In the genomic region with DNA sequence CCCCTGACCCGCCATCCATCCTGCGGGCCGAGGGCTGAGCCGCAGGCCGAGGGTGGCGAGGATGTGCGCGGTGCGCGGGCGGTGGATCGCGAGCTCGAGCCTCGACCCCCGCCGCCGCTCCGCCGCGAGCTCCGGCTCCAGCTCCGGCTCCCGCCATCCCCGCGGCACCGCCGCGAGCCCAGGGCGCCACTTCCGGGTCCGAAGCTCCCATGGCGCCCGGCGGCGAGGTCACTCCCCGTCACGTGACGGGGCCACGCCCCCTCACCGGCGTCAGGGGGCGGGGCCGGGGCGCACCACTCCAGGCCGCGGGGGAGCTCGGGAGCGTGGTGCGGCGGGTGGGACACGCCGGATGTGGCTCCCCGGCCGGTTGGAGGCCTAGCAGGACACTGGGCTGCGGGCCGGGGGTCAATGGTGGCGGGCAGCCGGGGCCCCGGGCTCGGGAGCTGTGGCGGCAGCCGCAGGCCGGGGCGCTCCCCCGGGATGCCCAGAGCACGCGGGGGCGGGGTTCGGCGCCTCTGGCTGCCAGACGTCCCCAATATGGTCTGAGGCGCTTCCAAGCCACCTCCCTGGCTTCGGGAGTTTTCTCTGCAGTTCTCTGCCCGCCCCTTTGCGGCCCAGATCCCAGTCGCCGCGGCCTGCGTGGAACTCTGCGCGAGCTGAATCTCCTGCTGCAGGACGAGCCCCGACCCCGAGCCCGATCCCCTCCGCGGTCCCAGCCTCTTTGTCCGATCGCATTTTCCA, we compare ENCODE assay signal across 1 cellular context.
TF ChIP-seq lines count a peak whose summit lies in the region.

A gene with protein sequence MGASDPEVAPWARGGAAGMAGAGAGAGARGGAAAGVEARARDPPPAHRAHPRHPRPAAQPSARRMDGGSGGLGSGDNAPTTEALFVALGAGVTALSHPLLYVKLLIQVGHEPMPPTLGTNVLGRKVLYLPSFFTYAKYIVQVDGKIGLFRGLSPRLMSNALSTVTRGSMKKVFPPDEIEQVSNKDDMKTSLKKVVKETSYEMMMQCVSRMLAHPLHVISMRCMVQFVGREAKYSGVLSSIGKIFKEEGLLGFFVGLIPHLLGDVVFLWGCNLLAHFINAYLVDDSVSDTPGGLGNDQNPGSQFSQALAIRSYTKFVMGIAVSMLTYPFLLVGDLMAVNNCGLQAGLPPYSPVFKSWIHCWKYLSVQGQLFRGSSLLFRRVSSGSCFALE (minus strand): TSS at position 234 of the 741 bp plus-strand sequence. CDS start 23 bp downstream, at position 211.

TF ChIP-seq in K562, 482 proteins besides CTCF, POLR2A, EP300 and RAD21 (continued from another document and continues in another):
- TF ChIP-seq ZFX (CRISPR knock-in tag; IDR thresholded peaks at IDR 0.05) (peak; percentile 93), ZNF174 (CRISPR knock-in tag; IDR thresholded peaks at IDR 0.05) (no peak), ZNF778 (CRISPR knock-in tag; IDR thresholded peaks at IDR 0.05) (no peak), POLR3G (IDR thresholded peaks at IDR 0.05; ENCODE audit: extremely low read depth, insufficient read length, insufficient replicate concordance) (no peak), ETS2 (tag; IDR thresholded peaks at IDR 0.05; ENCODE audit: borderline replicate concordance, poor library complexity, severe bottlenecking) (peak; percentile 78), ZNF24 (IDR thresholded peaks at IDR 0.05) (peak; percentile 43; the same call in 1 of the 2 replicates), SLC30A9 (CRISPR knock-in tag; IDR thresholded peaks at IDR 0.05) (no peak), ZNF239 (CRISPR knock-in tag; IDR thresholded peaks at IDR 0.05) (no peak), SRSF7 (optimal IDR thresholded peaks at IDR 0.05; ENCODE audit: low read depth, low read length) (no peak), ADNP (tag; IDR thresholded peaks at IDR 0.05) (no peak), ZNF134 (CRISPR knock-in tag; conservative IDR thresholded peaks at IDR 0.05) (no peak), SMAD1 (IDR thresholded peaks at IDR 0.05; ENCODE audit: low read depth, low read length, partially characterized antibody) (no peak), NFIX (CRISPR knock-in tag; IDR thresholded peaks at IDR 0.05; ENCODE audit: low read depth) (no peak), HMGN3 (IDR thresholded peaks at IDR 0.05; ENCODE audit: borderline replicate concordance, extremely low read depth, insufficient read length, low read depth, low read length) (peak; percentile 97)
- TF ChIP-seq, protein P1, sequence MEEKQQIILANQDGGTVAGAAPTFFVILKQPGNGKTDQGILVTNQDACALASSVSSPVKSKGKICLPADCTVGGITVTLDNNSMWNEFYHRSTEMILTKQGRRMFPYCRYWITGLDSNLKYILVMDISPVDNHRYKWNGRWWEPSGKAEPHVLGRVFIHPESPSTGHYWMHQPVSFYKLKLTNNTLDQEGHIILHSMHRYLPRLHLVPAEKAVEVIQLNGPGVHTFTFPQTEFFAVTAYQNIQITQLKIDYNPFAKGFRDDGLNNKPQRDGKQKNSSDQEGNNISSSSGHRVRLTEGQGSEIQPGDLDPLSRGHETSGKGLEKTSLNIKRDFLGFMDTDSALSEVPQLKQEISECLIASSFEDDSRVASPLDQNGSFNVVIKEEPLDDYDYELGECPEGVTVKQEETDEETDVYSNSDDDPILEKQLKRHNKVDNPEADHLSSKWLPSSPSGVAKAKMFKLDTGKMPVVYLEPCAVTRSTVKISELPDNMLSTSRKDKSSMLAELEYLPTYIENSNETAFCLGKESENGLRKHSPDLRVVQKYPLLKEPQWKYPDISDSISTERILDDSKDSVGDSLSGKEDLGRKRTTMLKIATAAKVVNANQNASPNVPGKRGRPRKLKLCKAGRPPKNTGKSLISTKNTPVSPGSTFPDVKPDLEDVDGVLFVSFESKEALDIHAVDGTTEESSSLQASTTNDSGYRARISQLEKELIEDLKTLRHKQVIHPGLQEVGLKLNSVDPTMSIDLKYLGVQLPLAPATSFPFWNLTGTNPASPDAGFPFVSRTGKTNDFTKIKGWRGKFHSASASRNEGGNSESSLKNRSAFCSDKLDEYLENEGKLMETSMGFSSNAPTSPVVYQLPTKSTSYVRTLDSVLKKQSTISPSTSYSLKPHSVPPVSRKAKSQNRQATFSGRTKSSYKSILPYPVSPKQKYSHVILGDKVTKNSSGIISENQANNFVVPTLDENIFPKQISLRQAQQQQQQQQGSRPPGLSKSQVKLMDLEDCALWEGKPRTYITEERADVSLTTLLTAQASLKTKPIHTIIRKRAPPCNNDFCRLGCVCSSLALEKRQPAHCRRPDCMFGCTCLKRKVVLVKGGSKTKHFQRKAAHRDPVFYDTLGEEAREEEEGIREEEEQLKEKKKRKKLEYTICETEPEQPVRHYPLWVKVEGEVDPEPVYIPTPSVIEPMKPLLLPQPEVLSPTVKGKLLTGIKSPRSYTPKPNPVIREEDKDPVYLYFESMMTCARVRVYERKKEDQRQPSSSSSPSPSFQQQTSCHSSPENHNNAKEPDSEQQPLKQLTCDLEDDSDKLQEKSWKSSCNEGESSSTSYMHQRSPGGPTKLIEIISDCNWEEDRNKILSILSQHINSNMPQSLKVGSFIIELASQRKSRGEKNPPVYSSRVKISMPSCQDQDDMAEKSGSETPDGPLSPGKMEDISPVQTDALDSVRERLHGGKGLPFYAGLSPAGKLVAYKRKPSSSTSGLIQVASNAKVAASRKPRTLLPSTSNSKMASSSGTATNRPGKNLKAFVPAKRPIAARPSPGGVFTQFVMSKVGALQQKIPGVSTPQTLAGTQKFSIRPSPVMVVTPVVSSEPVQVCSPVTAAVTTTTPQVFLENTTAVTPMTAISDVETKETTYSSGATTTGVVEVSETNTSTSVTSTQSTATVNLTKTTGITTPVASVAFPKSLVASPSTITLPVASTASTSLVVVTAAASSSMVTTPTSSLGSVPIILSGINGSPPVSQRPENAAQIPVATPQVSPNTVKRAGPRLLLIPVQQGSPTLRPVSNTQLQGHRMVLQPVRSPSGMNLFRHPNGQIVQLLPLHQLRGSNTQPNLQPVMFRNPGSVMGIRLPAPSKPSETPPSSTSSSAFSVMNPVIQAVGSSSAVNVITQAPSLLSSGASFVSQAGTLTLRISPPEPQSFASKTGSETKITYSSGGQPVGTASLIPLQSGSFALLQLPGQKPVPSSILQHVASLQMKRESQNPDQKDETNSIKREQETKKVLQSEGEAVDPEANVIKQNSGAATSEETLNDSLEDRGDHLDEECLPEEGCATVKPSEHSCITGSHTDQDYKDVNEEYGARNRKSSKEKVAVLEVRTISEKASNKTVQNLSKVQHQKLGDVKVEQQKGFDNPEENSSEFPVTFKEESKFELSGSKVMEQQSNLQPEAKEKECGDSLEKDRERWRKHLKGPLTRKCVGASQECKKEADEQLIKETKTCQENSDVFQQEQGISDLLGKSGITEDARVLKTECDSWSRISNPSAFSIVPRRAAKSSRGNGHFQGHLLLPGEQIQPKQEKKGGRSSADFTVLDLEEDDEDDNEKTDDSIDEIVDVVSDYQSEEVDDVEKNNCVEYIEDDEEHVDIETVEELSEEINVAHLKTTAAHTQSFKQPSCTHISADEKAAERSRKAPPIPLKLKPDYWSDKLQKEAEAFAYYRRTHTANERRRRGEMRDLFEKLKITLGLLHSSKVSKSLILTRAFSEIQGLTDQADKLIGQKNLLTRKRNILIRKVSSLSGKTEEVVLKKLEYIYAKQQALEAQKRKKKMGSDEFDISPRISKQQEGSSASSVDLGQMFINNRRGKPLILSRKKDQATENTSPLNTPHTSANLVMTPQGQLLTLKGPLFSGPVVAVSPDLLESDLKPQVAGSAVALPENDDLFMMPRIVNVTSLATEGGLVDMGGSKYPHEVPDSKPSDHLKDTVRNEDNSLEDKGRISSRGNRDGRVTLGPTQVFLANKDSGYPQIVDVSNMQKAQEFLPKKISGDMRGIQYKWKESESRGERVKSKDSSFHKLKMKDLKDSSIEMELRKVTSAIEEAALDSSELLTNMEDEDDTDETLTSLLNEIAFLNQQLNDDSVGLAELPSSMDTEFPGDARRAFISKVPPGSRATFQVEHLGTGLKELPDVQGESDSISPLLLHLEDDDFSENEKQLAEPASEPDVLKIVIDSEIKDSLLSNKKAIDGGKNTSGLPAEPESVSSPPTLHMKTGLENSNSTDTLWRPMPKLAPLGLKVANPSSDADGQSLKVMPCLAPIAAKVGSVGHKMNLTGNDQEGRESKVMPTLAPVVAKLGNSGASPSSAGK (IDR thresholded peaks at IDR 0.05), result no peak
- TF ChIP-seq, protein P2, sequence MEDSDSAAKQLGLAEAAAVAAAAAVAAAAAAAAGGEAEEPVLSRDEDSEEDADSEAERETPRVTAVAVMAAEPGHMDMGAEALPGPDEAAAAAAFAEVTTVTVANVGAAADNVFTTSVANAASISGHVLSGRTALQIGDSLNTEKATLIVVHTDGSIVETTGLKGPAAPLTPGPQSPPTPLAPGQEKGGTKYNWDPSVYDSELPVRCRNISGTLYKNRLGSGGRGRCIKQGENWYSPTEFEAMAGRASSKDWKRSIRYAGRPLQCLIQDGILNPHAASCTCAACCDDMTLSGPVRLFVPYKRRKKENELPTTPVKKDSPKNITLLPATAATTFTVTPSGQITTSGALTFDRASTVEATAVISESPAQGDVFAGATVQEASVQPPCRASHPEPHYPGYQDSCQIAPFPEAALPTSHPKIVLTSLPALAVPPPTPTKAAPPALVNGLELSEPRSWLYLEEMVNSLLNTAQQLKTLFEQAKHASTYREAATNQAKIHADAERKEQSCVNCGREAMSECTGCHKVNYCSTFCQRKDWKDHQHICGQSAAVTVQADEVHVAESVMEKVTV (CRISPR knock-in tag; IDR thresholded peaks at IDR 0.05), result no peak
- TF ChIP-seq, protein P3, sequence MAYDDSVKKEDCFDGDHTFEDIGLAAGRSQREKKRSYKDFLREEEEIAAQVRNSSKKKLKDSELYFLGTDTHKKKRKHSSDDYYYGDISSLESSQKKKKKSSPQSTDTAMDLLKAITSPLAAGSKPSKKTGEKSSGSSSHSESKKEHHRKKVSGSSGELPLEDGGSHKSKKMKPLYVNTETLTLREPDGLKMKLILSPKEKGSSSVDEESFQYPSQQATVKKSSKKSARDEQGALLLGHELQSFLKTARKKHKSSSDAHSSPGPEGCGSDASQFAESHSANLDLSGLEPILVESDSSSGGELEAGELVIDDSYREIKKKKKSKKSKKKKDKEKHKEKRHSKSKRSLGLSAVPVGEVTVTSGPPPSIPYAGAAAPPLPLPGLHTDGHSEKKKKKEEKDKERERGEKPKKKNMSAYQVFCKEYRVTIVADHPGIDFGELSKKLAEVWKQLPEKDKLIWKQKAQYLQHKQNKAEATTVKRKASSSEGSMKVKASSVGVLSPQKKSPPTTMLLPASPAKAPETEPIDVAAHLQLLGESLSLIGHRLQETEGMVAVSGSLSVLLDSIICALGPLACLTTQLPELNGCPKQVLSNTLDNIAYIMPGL (CRISPR knock-in tag; IDR thresholded peaks at IDR 0.05), result peak; percentile 83; the same call in 1 of the 2 replicates
- TF ChIP-seq, protein P4, sequence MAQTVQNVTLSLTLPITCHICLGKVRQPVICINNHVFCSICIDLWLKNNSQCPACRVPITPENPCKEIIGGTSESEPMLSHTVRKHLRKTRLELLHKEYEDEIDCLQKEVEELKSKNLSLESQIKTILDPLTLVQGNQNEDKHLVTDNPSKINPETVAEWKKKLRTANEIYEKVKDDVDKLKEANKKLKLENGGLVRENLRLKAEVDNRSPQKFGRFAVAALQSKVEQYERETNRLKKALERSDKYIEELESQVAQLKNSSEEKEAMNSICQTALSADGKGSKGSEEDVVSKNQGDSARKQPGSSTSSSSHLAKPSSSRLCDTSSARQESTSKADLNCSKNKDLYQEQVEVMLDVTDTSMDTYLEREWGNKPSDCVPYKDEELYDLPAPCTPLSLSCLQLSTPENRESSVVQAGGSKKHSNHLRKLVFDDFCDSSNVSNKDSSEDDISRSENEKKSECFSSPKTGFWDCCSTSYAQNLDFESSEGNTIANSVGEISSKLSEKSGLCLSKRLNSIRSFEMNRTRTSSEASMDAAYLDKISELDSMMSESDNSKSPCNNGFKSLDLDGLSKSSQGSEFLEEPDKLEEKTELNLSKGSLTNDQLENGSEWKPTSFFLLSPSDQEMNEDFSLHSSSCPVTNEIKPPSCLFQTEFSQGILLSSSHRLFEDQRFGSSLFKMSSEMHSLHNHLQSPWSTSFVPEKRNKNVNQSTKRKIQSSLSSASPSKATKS (CRISPR knock-in tag; IDR thresholded peaks at IDR 0.05), result no peak
- TF ChIP-seq, protein P5, sequence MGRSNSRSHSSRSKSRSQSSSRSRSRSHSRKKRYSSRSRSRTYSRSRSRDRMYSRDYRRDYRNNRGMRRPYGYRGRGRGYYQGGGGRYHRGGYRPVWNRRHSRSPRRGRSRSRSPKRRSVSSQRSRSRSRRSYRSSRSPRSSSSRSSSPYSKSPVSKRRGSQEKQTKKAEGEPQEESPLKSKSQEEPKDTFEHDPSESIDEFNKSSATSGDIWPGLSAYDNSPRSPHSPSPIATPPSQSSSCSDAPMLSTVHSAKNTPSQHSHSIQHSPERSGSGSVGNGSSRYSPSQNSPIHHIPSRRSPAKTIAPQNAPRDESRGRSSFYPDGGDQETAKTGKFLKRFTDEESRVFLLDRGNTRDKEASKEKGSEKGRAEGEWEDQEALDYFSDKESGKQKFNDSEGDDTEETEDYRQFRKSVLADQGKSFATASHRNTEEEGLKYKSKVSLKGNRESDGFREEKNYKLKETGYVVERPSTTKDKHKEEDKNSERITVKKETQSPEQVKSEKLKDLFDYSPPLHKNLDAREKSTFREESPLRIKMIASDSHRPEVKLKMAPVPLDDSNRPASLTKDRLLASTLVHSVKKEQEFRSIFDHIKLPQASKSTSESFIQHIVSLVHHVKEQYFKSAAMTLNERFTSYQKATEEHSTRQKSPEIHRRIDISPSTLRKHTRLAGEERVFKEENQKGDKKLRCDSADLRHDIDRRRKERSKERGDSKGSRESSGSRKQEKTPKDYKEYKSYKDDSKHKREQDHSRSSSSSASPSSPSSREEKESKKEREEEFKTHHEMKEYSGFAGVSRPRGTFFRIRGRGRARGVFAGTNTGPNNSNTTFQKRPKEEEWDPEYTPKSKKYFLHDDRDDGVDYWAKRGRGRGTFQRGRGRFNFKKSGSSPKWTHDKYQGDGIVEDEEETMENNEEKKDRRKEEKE (IDR thresholded peaks at IDR 0.05; ENCODE audit: borderline replicate concordance in 1 of 2, control insufficient read depth in 1 of 2, low read depth in 2 of 2, low read length in 1 of 2), result peak in 1 of 2 experiments; percentile 88; a peak in 2 of 4 replicates
- TF ChIP-seq, protein P6, sequence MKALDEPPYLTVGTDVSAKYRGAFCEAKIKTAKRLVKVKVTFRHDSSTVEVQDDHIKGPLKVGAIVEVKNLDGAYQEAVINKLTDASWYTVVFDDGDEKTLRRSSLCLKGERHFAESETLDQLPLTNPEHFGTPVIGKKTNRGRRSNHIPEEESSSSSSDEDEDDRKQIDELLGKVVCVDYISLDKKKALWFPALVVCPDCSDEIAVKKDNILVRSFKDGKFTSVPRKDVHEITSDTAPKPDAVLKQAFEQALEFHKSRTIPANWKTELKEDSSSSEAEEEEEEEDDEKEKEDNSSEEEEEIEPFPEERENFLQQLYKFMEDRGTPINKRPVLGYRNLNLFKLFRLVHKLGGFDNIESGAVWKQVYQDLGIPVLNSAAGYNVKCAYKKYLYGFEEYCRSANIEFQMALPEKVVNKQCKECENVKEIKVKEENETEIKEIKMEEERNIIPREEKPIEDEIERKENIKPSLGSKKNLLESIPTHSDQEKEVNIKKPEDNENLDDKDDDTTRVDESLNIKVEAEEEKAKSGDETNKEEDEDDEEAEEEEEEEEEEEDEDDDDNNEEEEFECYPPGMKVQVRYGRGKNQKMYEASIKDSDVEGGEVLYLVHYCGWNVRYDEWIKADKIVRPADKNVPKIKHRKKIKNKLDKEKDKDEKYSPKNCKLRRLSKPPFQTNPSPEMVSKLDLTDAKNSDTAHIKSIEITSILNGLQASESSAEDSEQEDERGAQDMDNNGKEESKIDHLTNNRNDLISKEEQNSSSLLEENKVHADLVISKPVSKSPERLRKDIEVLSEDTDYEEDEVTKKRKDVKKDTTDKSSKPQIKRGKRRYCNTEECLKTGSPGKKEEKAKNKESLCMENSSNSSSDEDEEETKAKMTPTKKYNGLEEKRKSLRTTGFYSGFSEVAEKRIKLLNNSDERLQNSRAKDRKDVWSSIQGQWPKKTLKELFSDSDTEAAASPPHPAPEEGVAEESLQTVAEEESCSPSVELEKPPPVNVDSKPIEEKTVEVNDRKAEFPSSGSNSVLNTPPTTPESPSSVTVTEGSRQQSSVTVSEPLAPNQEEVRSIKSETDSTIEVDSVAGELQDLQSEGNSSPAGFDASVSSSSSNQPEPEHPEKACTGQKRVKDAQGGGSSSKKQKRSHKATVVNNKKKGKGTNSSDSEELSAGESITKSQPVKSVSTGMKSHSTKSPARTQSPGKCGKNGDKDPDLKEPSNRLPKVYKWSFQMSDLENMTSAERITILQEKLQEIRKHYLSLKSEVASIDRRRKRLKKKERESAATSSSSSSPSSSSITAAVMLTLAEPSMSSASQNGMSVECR (CRISPR knock-in tag; IDR thresholded peaks at IDR 0.05), result peak; percentile 84
